Comparison of ENCODE assay signal across 8 cellular contexts in the genomic region with DNA sequence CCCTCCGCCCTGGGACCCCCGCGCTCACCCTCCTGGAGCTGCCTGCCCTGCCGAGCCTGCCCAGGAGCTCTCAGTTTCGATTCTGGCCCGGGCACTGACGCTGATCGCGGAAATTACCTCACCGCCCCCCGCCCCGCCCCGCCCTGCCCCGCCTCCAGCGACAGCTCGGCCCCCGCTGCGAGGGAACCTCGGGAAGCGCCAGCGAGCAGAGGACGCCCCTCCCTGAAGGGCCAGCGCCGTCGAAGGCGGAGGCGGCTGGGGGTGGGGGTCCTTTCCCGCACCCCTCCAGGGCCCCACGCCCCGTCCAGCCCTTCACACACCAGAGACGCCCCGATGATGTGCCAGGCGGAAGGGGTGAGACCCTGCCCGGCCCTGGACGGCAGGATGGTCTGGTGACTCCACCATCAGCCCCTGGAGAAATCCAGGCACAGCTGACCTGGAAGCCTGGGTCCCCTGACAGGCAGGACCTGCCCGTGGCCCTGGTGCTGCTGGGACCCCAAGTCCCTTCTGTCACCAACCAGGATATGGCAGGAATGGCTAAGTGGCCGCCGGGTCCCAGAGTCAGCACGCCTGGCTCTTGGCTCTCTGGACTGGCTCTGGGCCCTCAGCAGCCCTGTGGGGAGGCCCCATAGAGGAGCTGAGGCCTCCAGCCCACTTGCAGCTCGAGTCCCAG. TPM values are rescaled to one million over a fixed set of nuclear protein-coding genes. Genes with fewer than 3 reads are reported as not detected.
A peak's percentile ranks its signal among the peaks of the same experiment; 100 is the strongest.
DNase-seq lines count a peak whose midpoint lies in the region; ATAC-seq and TF ChIP-seq lines count a peak whose summit lies in the region.

A gene with protein sequence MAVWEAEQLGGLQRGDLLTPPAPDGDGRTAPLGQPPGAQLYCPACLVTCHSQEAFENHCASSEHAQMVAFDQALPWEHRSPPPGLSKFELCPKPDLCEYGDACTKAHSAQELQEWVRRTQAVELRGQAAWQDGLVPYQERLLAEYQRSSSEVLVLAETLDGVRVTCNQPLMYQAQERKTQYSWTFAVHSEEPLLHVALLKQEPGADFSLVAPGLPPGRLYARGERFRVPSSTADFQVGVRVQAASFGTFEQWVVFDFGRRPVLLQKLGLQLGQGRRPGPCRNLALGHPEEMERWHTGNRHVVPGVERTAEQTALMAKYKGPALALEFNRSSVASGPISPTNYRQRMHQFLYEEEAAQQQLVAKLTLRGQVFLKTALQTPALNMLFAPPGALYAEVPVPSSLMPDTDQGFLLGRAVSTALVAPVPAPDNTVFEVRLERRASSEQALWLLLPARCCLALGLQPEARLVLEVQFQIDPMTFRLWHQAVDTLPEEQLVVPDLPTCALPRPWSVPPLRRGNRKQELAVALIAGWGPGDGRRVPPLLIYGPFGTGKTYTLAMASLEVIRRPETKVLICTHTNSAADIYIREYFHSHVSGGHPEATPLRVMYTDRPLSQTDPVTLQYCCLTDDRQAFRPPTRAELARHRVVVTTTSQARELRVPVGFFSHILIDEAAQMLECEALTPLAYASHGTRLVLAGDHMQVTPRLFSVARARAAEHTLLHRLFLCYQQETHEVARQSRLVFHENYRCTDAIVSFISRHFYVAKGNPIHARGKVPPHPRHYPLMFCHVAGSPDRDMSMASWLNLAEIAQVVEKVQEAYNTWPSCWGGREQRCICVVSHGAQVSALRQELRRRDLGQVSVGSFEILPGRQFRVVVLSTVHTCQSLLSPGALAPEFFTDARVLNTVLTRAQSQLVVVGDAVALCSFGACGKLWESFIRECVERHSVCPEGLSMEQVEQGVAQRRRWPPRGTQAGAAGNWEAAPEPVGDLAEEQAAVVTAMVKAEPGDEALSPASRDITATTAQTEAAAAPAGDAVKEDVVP (N-terminal part only) (minus strand): TSS at position 84 of the 673 bp plus-strand sequence. CDS start 1,854 bp downstream, outside the sequence.

- peak within 1 kb of the TSS; percentile 58 to 72 (median 72) for H3K27ac ChIP-seq in thyroid gland

- peak within 1 kb of the TSS; percentile 81 for H3K4me3 ChIP-seq in fibroblast of pulmonary artery (replicated peaks; ENCODE audit: low read depth, low read length)
- peak within 1 kb of the TSS in 2 of 3 donors; percentile 50 to 83 for H3K4me3 ChIP-seq in thyroid gland (replicated peaks in 1 of 3)

- H3K36me3 Mint-ChIP-seq in nephron (ENCODE audit: low read depth), result no peaks in the 10 kb centered on the region

- intact Hi-C loops in thyroid gland (cut with DNase I), result loop anchor here (10.0 kb wide), 1 partner anchor 71 kb away; no protein-coding TSS in a partner anchor

- TF ChIP-seq CTCF in fibroblast of pulmonary artery (IDR thresholded peaks at IDR 0.05; ENCODE audit: low read length, missing control alignments) (no peak), nephron (IDR thresholded peaks at IDR 0.05; ENCODE audit: unreplicated experiment in 3 of 3) (no peak), thyroid gland (IDR thresholded peaks at IDR 0.05) (no peak)

- TF ChIP-seq POLR2A in thyroid gland (IDR thresholded peaks at IDR 0.05), result peak in 1 of 2 donors; percentile 21

- peaks cover 9% of the 10 kb centered on the region for H3K27me3 Mint-ChIP-seq in nephron (ENCODE audit: low read depth)

- ATAC-seq in HG03280 (IDR thresholded peaks at IDR 0.05; ENCODE audit: unreplicated experiment), result peak; percentile 51
- ATAC-seq in GM18520 (IDR thresholded peaks at IDR 0.05; ENCODE audit: unreplicated experiment), result no peak

- peak within 1 kb of the TSS; percentile 81 to 87 (median 83) for H3K4me3 Mint-ChIP-seq in nephron

- H3K9me3 ChIP-seq in thyroid gland, result no peaks in the 10 kb centered on the region

- no peaks in the 10 kb centered on the region for H3K9me3 Mint-ChIP-seq in nephron

- H3K27me3 ChIP-seq in thyroid gland, result no peaks in the 10 kb centered on the region

- DNase-seq in ELR (ENCODE audit: low read depth) (peak; percentile 85), OCI-M1 (lab: John Stamatoyannopoulos, UW) (peak; percentile 77), activated T-helper 1 cell treated with Interleukin-2 at 50 U/mL for 16 hours (ENCODE audit: low read depth) (peak; percentile 46), fibroblast of pulmonary artery (ENCODE audit: low read depth) (peak; percentile 50), thyroid gland (peak; percentile 76 to 78)

- peaks cover 10 to 30% of the 10 kb centered on the region in 2 donors for H3K4me1 ChIP-seq in thyroid gland

- 83% methylated on average over 1 of the region's 40 CpGs; no CpG with 5 or more reads in 1 of the 2 donors for WGBS in thyroid gland, 2 donors

- no peak within 1 kb of the TSS for H3K27ac Mint-ChIP-seq in nephron

- H3K36me3 ChIP-seq in thyroid gland, result no peaks in the 10 kb centered on the region

- peaks cover 4% of the 10 kb centered on the region for H3K4me1 Mint-ChIP-seq in nephron

RNA-seq across cellular contexts. Expression of the gene that starts here (rescaled TPM):
- total RNA-seq in thyroid gland, result 10 to 100 TPM; 24.3 to 45.5 (median 36.0) TPM
